In the genomic region with DNA sequence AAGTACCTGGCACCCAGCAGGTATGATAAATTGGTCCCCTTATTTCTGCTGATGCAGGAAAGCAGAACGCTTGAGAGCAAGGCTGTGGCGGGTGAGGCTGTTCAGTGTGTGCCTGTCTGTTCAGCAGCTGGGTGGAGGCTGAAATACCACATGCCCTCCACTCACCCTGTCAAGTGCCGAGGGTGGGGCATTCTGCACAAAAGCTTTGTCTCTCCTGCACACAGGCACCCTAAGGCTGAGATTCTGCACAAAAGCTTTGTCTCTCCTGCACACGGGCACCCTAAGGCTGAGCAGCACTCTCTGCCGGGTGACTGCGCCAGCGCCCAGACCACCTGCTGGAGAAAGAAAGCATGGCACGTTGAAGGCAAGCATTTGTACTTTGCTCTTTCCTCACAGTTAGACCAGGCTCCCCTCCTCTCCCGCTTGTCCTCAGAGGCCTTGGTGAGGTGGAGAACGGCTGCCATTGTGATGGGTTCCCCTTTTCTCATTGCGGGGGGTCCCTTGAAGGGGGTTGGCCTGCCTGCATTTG, we compare ENCODE assay signal across 9 cellular contexts.
A peak's percentile ranks its signal among the peaks of the same experiment; 100 is the strongest.
DNase-seq lines count a peak whose midpoint lies in the region; ATAC-seq and TF ChIP-seq lines count a peak whose summit lies in the region.
"Had no signal": no experiment of that assay in that cellular context is flagged by ENCODE, and none has a peak within 500 bp of the region (broad histone marks: within the 10 kb centered on the region; RNA-seq: fewer than 3 reads in every experiment).

No MANE protein-coding gene starts in this region.

- intact Hi-C loops in PC-9 (cut with micrococcal nuclease; ENCODE audit: unreplicated experiment) = no loop called here

- no peaks in the 10 kb centered on the region for H3K27me3 ChIP-seq in PC-9 (ENCODE audit: insufficient read depth, low read depth)

- no peak overlapping the region for H3K4me2 ChIP-seq in PC-9

- H3K4me1 ChIP-seq in PC-9 (replicated peaks; ENCODE audit: insufficient read depth) = peaks cover 33% of the 10 kb centered on the region

- peak; percentile 75 for ATAC-seq in GM18517 (IDR thresholded peaks at IDR 0.05; ENCODE audit: unreplicated experiment)

- POLR2A ChIA-PET in PC-9 (lab: Charles Lee; ENCODE audit: unreplicated experiment) = interaction anchor here (0.9 kb wide), 1 partner anchor 29 kb away, joined by 17 read pairs; no protein-coding TSS in a partner anchor

- no peaks in the 10 kb centered on the region for H3K9me2 ChIP-seq in PC-9 (ENCODE audit: insufficient read depth)

- H3K9me3 ChIP-seq in PC-9 (ENCODE audit: insufficient read depth, low read depth) = no peaks in the 10 kb centered on the region

- H2AFZ ChIP-seq in PC-9 = no peak overlapping the region

- no peaks in the 10 kb centered on the region for H3K36me3 ChIP-seq in PC-9 (ENCODE audit: low read depth)

- TF ChIP-seq CTCF in PC-9 (conservative IDR thresholded peaks at IDR 0.05) = 0 out of 2 replicates have a peak, but pooled peaks have one; percentile 34

- CTCF ChIA-PET in PC-9 (lab: Charles Lee) = interaction anchor here (0.7 kb wide), 1 partner anchor 156 kb away, joined by 14 read pairs; no protein-coding TSS in a partner anchor

- H3F3A ChIP-seq in PC-9 (ENCODE audit: insufficient read depth, low read depth) = peaks cover 40% of the 10 kb centered on the region

- no peaks in the 10 kb centered on the region for H3K79me2 ChIP-seq in PC-9 (ENCODE audit: low read depth)

- H3K27ac ChIP-seq in PC-9 = no peak overlapping the region

- H4K20me1 ChIP-seq in PC-9 (ENCODE audit: insufficient read depth) = no peaks in the 10 kb centered on the region

- BruUV-seq in PC-9 (replicated peaks; lab: Mats Ljungman, UMichigan) = no TSS peak

- DNase-seq in PC-9 = peak; percentile 28 to 59
- peak; percentile 56 for DNase-seq in dermis blood vessel endothelial cell
- DNase-seq in stimulated activated CD4-positive, alpha-beta T cell treated with anti-CD3 and anti-CD28 coated beads, Interleukin-4, amount 100 ng/mL, for 1 hour = peak; percentile 31
- DNase-seq in cerebellar nuclear complex (lab: John Stamatoyannopoulos, UW) = no peak
- DNase-seq in NCI-H524 (lab: John Stamatoyannopoulos, UW) = no peak
- DNase-seq in COLO829 (ENCODE audit: low spot score) = no peak
- no peak for DNase-seq in activated gamma-delta T cell treated with Interleukin-2 at 50 U/mL for 16 hours
- DNase-seq: naive B cell had no signal

- no peak overlapping the region for H3K4me3 ChIP-seq in PC-9

Comparison
In these comparisons a context has a peak if more than half of its experiments do, and no peak if none do; other contexts are left out.
1. DNase-seq: peak in PC-9 (2 of 2), dermis blood vessel endothelial cell (single experiment) and stimulated activated CD4-positive, alpha-beta T cell treated with anti-CD3 and anti-CD28 coated beads, Interleukin-4, amount 100 ng/mL, for 1 hour (single experiment); none in cerebellar nuclear complex (0 of 2), NCI-H524 (0 of 2), COLO829 (single experiment) and activated gamma-delta T cell treated with Interleukin-2 at 50 U/mL for 16 hours (single experiment).